In the genomic region with DNA sequence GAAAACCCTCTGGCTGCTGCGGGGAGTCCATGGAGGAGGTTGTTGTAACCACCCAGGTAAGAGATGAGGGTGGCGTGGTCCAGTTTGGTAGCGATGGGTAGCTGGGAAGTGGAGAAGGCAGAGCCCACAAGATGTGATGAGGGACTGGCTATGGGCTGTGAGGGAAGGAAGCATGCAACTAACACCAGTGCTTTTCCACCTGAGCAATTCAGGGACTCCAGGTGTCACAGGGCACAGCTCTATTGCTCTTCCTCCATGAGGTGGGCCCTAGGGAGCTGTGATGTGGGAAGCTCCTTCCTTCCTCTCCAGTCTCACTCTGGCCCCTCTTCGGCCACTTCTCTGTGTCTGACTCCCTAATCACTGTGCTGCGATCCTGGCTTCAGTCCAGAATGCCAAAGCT, we compare ENCODE assay signal across 1 cellular context.
TF ChIP-seq lines count a peak whose summit lies in the region.

No MANE protein-coding gene starts in this region.

TF ChIP-seq in IMR-90, 13 proteins besides CTCF, POLR2A, EP300 and RAD21:
- TF ChIP-seq CEBPB (IDR thresholded peaks at IDR 0.05; ENCODE audit: low read depth, low read length), result no peak
- no peak for TF ChIP-seq CHD1 (IDR thresholded peaks at IDR 0.05; ENCODE audit: low read depth, low read length)
- TF ChIP-seq BHLHE40 (IDR thresholded peaks at IDR 0.05; ENCODE audit: low read depth, low read length), result no peak
- no peak for TF ChIP-seq NFE2L2 (IDR thresholded peaks at IDR 0.05; ENCODE audit: low read depth, low read length)
